ENCODE assay signal across 2 cellular contexts in genomic region chr22:45262931-45263789, GRCh38.
TF ChIP-seq lines count a peak whose summit lies in the region.

No MANE protein-coding gene starts in this region.

TF ChIP-seq in HCT116, 20 proteins besides CTCF, POLR2A, EP300 and RAD21:
- TF ChIP-seq MAX (IDR thresholded peaks at IDR 0.05) (no peak), ZBTB33 (IDR thresholded peaks at IDR 0.05; ENCODE audit: extremely low read depth, insufficient replicate concordance, low read length) (no peak), EGR1 (IDR thresholded peaks at IDR 0.05; ENCODE audit: low read depth) (no peak), CEBPB (IDR thresholded peaks at IDR 0.05; ENCODE audit: low read depth) (no peak), SP1 (IDR thresholded peaks at IDR 0.05; ENCODE audit: low read depth) (no peak), EZH2phosphoT487 (IDR thresholded peaks at IDR 0.05; ENCODE audit: borderline replicate concordance) (no peak), EZH2 (IDR thresholded peaks at IDR 0.05) (no peak), YY1 (IDR thresholded peaks at IDR 0.05; ENCODE audit: extremely low read depth, insufficient replicate concordance, low read depth, low read length) (no peak), ZFX (IDR thresholded peaks at IDR 0.05) (no peak), REST (IDR thresholded peaks at IDR 0.05; ENCODE audit: low read depth) (no peak), CBX3 (IDR thresholded peaks at IDR 0.05; ENCODE audit: low read depth) (no peak), TCF7L2 (IDR thresholded peaks at IDR 0.05; ENCODE audit: borderline replicate concordance, extremely low read depth, insufficient read depth, insufficient read length) (no peak), SIN3A (IDR thresholded peaks at IDR 0.05; ENCODE audit: low read depth) (no peak), ELF1 (IDR thresholded peaks at IDR 0.05; ENCODE audit: borderline replicate concordance, low read depth) (no peak), FOSL1 (IDR thresholded peaks at IDR 0.05; ENCODE audit: low read depth) (no peak), JUND (IDR thresholded peaks at IDR 0.05) (no peak), SRF (IDR thresholded peaks at IDR 0.05; ENCODE audit: low read depth) (no peak)

TF ChIP-seq in H1, 55 proteins besides CTCF, POLR2A, EP300 and RAD21:
- no peak for TF ChIP-seq SP1 (IDR thresholded peaks at IDR 0.05; ENCODE audit: low read depth, low read length)
- no peak for TF ChIP-seq KDM1A (IDR thresholded peaks at IDR 0.05; ENCODE audit: borderline replicate concordance, low read length)
- no peak for TF ChIP-seq POU5F1 (IDR thresholded peaks at IDR 0.05; ENCODE audit: low read depth, low read length)
- no peak for TF ChIP-seq EGR1 (IDR thresholded peaks at IDR 0.05; ENCODE audit: borderline replicate concordance, low read depth, low read length)
- no peak for TF ChIP-seq BRCA1 (IDR thresholded peaks at IDR 0.05; ENCODE audit: low read depth, low read length)
- TF ChIP-seq NANOG (IDR thresholded peaks at IDR 0.05; ENCODE audit: insufficient read depth, low read depth, low read length, poor library complexity, severe bottlenecking): no peak
